ENCODE assay signal across 1 cellular context in genomic region chr9:37486616-37487544, GRCh38.
TF ChIP-seq lines count a peak whose summit lies in the region.

No MANE protein-coding gene starts in this region.

TF ChIP-seq in SK-N-SH treated with all-trans-retinoic acid at 6 μM for 48 hours, 23 proteins besides CTCF, POLR2A, EP300 and RAD21 (continued from another document):
- TF ChIP-seq PATZ1 (CRISPR knock-in tag; IDR thresholded peaks at IDR 0.05; ENCODE audit: borderline replicate concordance), result no peak
TF ChIP-seq in SK-N-SH treated with all-trans-retinoic acid at 6 μM for 48 hours: peak in this region for 0.
